1 cellular context compared by ENCODE assay signal in genomic region chr12:42285431-42285830, GRCh38.
TF ChIP-seq lines count a peak whose summit lies in the region.

No MANE protein-coding gene starts in this region.

TF ChIP-seq in HEK293, 187 proteins besides CTCF, POLR2A, EP300 and RAD21 (continued from another document):
- peak; percentile 83 for TF ChIP-seq ZNF518A (tag by site-specific recombination; conservative IDR thresholded peaks at IDR 0.05; ENCODE audit: low read depth)
- peak; percentile 57; the same call in 1 of the 2 replicates for TF ChIP-seq ZNF558 (tag by site-specific recombination; IDR thresholded peaks at IDR 0.05)
- peak; percentile 63; the same call in 1 of the 2 replicates for TF ChIP-seq ZNF530 (tag by site-specific recombination; IDR thresholded peaks at IDR 0.05; ENCODE audit: low read depth)
- TF ChIP-seq ZNF623 (tag by site-specific recombination; IDR thresholded peaks at IDR 0.05): peak; percentile 60
- no peak for TF ChIP-seq IKZF3 (tag by site-specific recombination; IDR thresholded peaks at IDR 0.05)
- no peak for TF ChIP-seq ZNF670 (tag by site-specific recombination; IDR thresholded peaks at IDR 0.05; ENCODE audit: low read depth)
- TF ChIP-seq ZNF529 (tag by site-specific recombination; IDR thresholded peaks at IDR 0.05; ENCODE audit: insufficient replicate concordance): peak; percentile 30
- TF ChIP-seq ZBTB48 (tag by site-specific recombination; IDR thresholded peaks at IDR 0.05): no peak
- TF ChIP-seq ZNF776 (tag by site-specific recombination; IDR thresholded peaks at IDR 0.05; ENCODE audit: borderline replicate concordance): no peak
- 0 out of 2 replicates have a peak, but pooled peaks have one; percentile 29 for TF ChIP-seq ZNF138 (tag by site-specific recombination; IDR thresholded peaks at IDR 0.05; ENCODE audit: borderline replicate concordance)
- no peak for TF ChIP-seq ZNF777 (tag by site-specific recombination; IDR thresholded peaks at IDR 0.05; ENCODE audit: borderline replicate concordance)
- TF ChIP-seq ZBTB44 (tag by site-specific recombination; IDR thresholded peaks at IDR 0.05): no peak
- TF ChIP-seq ZNF501 (tag by site-specific recombination; IDR thresholded peaks at IDR 0.05): peak; percentile 56; the same call in 1 of the 2 replicates
- TF ChIP-seq SP7 (tag by site-specific recombination; IDR thresholded peaks at IDR 0.05): no peak
- no peak for TF ChIP-seq ZEB2 (tag by site-specific recombination; IDR thresholded peaks at IDR 0.05)
- 0 out of 2 replicates have a peak, but pooled peaks have one; percentile 26 for TF ChIP-seq ZNF292 (tag by site-specific recombination; IDR thresholded peaks at IDR 0.05; ENCODE audit: borderline replicate concordance, low read depth)
